9 cellular contexts compared by ENCODE assay signal in the genomic region with DNA sequence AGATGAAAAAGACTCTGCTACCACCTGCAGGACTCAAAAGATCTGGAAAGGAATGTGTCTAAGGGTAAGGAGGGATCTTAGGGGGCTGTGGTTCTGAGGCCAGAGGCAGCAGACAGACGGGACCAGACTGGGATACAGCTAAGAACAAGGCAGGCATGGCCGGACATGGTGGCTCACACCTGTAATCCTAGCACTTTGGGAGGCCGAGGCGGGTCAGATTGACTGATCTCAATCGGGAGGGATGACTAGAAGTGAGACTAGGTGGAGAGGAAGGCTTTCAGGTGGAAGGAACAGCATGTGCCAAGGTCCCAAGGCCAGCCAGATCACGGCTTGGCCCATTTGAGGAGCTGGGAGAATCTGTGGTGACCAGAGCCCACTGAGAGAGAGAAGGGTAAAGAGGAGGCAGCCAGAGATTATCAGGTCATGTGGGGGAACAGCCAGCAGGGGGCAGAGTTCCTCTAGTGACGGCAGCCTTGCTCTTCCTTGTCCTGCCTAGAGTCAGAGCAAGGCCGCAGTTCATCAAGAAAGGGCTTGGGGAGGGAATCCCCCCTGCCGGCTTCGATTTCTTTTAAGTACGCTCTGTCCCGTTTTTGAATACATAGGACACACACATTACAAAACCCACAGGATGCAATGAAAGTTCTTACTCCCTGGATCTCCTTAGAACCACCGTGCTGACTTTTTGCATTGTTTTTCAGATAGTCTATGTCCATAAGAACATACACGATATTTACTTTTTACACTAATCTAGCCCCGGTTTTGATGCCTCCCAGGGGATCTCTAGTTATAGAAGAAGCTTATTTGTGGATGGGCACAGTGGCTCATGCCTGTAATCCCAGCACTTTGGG. TPM values are rescaled to one million over a fixed set of nuclear protein-coding genes. Genes with fewer than 3 reads are reported as not detected.
DNase-seq lines count a peak whose midpoint lies in the region; ATAC-seq, FAIRE-seq and TF ChIP-seq lines count a peak whose summit lies in the region.
"Had no signal": no experiment of that assay in that cellular context is flagged by ENCODE, and none has a peak within 500 bp of the region (broad histone marks: within the 10 kb centered on the region; RNA-seq: fewer than 3 reads in every experiment).

No MANE protein-coding gene starts in this region.

- TF ChIP-seq EP300 in neural cell (conservative IDR thresholded peaks at IDR 0.05; ENCODE audit: poor library complexity, severe bottlenecking): no peak

- no peak overlapping the region for H3K9ac ChIP-seq in IMR-90 (ENCODE audit: low read depth, low read length)
- H3K9ac ChIP-seq in neural cell (ENCODE audit: low read length): no peak overlapping the region

- H3K14ac ChIP-seq in IMR-90 (replicated peaks; ENCODE audit: low read depth, low read length): no peak overlapping the region

- H3K18ac ChIP-seq in IMR-90 (ENCODE audit: low read depth, low read length): no peak overlapping the region

- 60% methylated on average over 5 of the region's 15 CpGs; no CpG with 5 or more reads in 1 of the 2 experiments for WGBS in IMR-90 (ENCODE audit: extremely low coverage in 2 of 2, insufficient read length in 1 of 2), 2 experiments
- WGBS in esophagus squamous epithelium, 2 donors: 30% methylated on average over 15 of the region's 15 CpGs

- no peaks in the 10 kb centered on the region for H3K79me1 ChIP-seq in IMR-90 (ENCODE audit: low read depth in 1 of 2, low read length in 2 of 2)

- no peak overlapping the region for H2BK15ac ChIP-seq in IMR-90 (ENCODE audit: low read depth, low read length)

- H3K36me3 ChIP-seq in IMR-90 (ENCODE audit: control insufficient read depth, insufficient read depth, low read length): no peaks in the 10 kb centered on the region
- no peaks in the 10 kb centered on the region for H3K36me3 ChIP-seq in esophagus squamous epithelium
- no peaks in the 10 kb centered on the region for H3K36me3 ChIP-seq in neural cell (ENCODE audit: insufficient read depth, low read length)

- no peak overlapping the region; the same call in 1 of the 2 replicates for H4K91ac ChIP-seq in IMR-90 (ENCODE audit: insufficient read depth, low read depth, low read length)

- no peak overlapping the region for H3K56ac ChIP-seq in IMR-90 (ENCODE audit: extremely low read depth, insufficient read depth, low read length)

- H3K23ac ChIP-seq in IMR-90 (ENCODE audit: low read depth, low read length): no peak overlapping the region

- H3K79me2 ChIP-seq in neural cell (replicated peaks; ENCODE audit: insufficient read depth, low read length): no peaks in the 10 kb centered on the region

- POLR2A ChIA-PET in IMR-90 (lab: Charles Lee; ENCODE audit: unreplicated experiment): no interaction called here

- no peak overlapping the region for H4K5ac ChIP-seq in IMR-90 (ENCODE audit: low read depth, low read length)

- H3K4me3 ChIP-seq in IMR-90 (ENCODE audit: insufficient read depth, low read depth, low read length) (no peak overlapping the region), esophagus squamous epithelium (no peak overlapping the region), neural cell (ENCODE audit: low read length) (no peak overlapping the region)

- H2AK9ac ChIP-seq in IMR-90 (replicated peaks; ENCODE audit: low read depth, low read length, poor library complexity): peak overlapping the region; percentile 0

- H4K20me1 ChIP-seq in IMR-90 (ENCODE audit: insufficient read depth, low read length) (peaks cover 8% of the 10 kb centered on the region), neural cell (ENCODE audit: insufficient read depth) (no peaks in the 10 kb centered on the region)

- dilution Hi-C loops in IMR-90 (cut with HindIII; ENCODE audit: low sequenced_read_pairs, unreplicated experiment): no loop called here

- peak; percentile 89 for TF ChIP-seq CTCF in IMR-90 (conservative IDR thresholded peaks at IDR 0.05; ENCODE audit: low read depth, low read length)
- TF ChIP-seq CTCF in esophagus squamous epithelium (IDR thresholded peaks at IDR 0.05): peak; percentile 50 to 93 (median 89)
- peak; percentile 83 for TF ChIP-seq CTCF in neural cell (IDR thresholded peaks at IDR 0.05; ENCODE audit: poor library complexity, severe bottlenecking)

- in situ Hi-C loops in IMR-90 (cut with MboI; ENCODE audit: low sequenced_read_pairs): loop anchor here (5.0 to 10.0 kb wide), 3 partner anchors 78 to 598 kb away; partner anchors contain the start of genes SCAI and WDR38

- H2BK5ac ChIP-seq in IMR-90 (ENCODE audit: low read depth, low read length, poor library complexity, severe bottlenecking): no peak overlapping the region

- no peak overlapping the region for H4K8ac ChIP-seq in IMR-90 (ENCODE audit: low read depth in 2 of 2, low read length in 2 of 2)

- no peak overlapping the region for H3K4ac ChIP-seq in IMR-90 (ENCODE audit: low read depth, low read length)

- H2BK120ac ChIP-seq in IMR-90 (ENCODE audit: low read depth, low read length): no peak overlapping the region

- peak overlapping the region; percentile 21; the same call in 1 of the 2 replicates for H2BK20ac ChIP-seq in IMR-90 (ENCODE audit: low read depth, low read length)

- H3K9me1 ChIP-seq in IMR-90 (ENCODE audit: insufficient read depth, low read length): no peaks in the 10 kb centered on the region

- BruUV-seq in IMR-90 (replicated peaks; lab: Mats Ljungman, UMichigan): no TSS peak

- peak; percentile 77 for FAIRE-seq in G401.6 (lab: Jason Lieb, UNC)

- H3K4me2 ChIP-seq in IMR-90 (ENCODE audit: low read depth, low read length) (no peak overlapping the region), neural cell (ENCODE audit: low read length) (no peak overlapping the region)

- ATAC-seq in IMR-90 (ENCODE audit: low read depth) (peak; percentile 11; the same call in 1 of the 2 replicates), HG03196 (IDR thresholded peaks at IDR 0.05; ENCODE audit: unreplicated experiment) (no peak)

- CTCF ChIA-PET in IMR-90 (lab: Yijun Ruan, JAX): interaction anchor here (0.6 to 9.5 kb wide), 4 partner anchors 23 to 119 kb away, joined by 3 to 165 read pairs (median 6); partner anchors contain the start of gene WDR38

- H3K9me3 ChIP-seq in IMR-90 (ENCODE audit: control insufficient read depth, insufficient read depth, low read length) (no peaks in the 10 kb centered on the region), esophagus squamous epithelium (no peaks in the 10 kb centered on the region), neural cell (ENCODE audit: low read length) (no peaks in the 10 kb centered on the region)

- TF ChIP-seq POLR2A in IMR-90 (IDR thresholded peaks at IDR 0.05; ENCODE audit: low read depth, low read length) (no peak), esophagus squamous epithelium (IDR thresholded peaks at IDR 0.05) (no peak)

- H3F3A ChIP-seq in neural cell (ENCODE audit: insufficient read depth, low read length, poor library complexity, severe bottlenecking): no peaks in the 10 kb centered on the region

- no peaks in the 10 kb centered on the region for H3K9me2 ChIP-seq in neural cell (ENCODE audit: insufficient read depth, low read length)

- H2AFZ ChIP-seq in IMR-90 (replicated peaks; ENCODE audit: low read length, poor library complexity): peak overlapping the region; percentile 1
- H2AFZ ChIP-seq in neural cell (ENCODE audit: low read depth, low read length): no peak overlapping the region

- H2AK5ac ChIP-seq in IMR-90 (ENCODE audit: low read depth, low read length): peak overlapping the region; percentile 51; the same call in 1 of the 2 replicates

- TF ChIP-seq RAD21 in IMR-90 (IDR thresholded peaks at IDR 0.05; ENCODE audit: low read length) (peak; percentile 90), neural cell (conservative IDR thresholded peaks at IDR 0.05) (peak; percentile 71)

- intact Hi-C loops in IMR-90 (cut with micrococcal nuclease): loop anchor here (1.0 to 2.0 kb wide), 6 partner anchors 38 to 600 kb away; partner anchors contain the start of genes SCAI and WDR38
- intact Hi-C loops in esophagus squamous epithelium (cut with DNase I): no loop called here

- H3K27ac ChIP-seq in IMR-90 (ENCODE audit: insufficient read depth, low read length) (no peak overlapping the region), esophagus squamous epithelium (peak overlapping the region in 1 of 4 donors; percentile 36), neural cell (ENCODE audit: low read length) (no peak overlapping the region)
- H3K27ac ChIP-seq: epithelial cell of prostate had no signal

- peaks cover 17% of the 10 kb centered on the region for H3K27me3 ChIP-seq in IMR-90 (ENCODE audit: control insufficient read depth, insufficient read depth, low read length)
- H3K27me3 ChIP-seq in esophagus squamous epithelium: peaks cover 0 to 31% (median 0%) of the 10 kb centered on the region in 4 donors
- H3K27me3 ChIP-seq in neural cell (ENCODE audit: insufficient read depth, low read depth, low read length): peaks cover 33% of the 10 kb centered on the region

- DNase-seq in IMR-90 (peak; percentile 73), OCI-M1 (lab: John Stamatoyannopoulos, UW) (peak; percentile 91), activated T-cell treated with anti-CD3 and anti-CD28 coated beads for 4 hours (peak; percentile 75), esophagus squamous epithelium (lab: John Stamatoyannopoulos, UW) (no peak)
- peak; percentile 78 for DNase-seq in stimulated activated naive CD4-positive, alpha-beta T cell treated with Interleukin-2 at 50 U/mL for 16 hours (lab: John Stamatoyannopoulos, UW)

- H3K4me1 ChIP-seq in IMR-90 (ENCODE audit: control insufficient read depth, insufficient read depth, low read length) (peaks cover 11% of the 10 kb centered on the region), esophagus squamous epithelium (peaks cover 28 to 70% (median 31%) of the 10 kb centered on the region in 3 donors)

TF ChIP-seq in IMR-90, 13 proteins besides CTCF, POLR2A, EP300 and RAD21 (continues in another document):
- TF ChIP-seq RFX5 (IDR thresholded peaks at IDR 0.05; ENCODE audit: low read depth, low read length): no peak
- no peak for TF ChIP-seq BHLHE40 (IDR thresholded peaks at IDR 0.05; ENCODE audit: low read depth, low read length)

TF ChIP-seq in neural cell, 6 proteins besides CTCF, POLR2A, EP300 and RAD21:
- TF ChIP-seq POLR2AphosphoS5 (IDR thresholded peaks at IDR 0.05) (no peak), SMC3 (conservative IDR thresholded peaks at IDR 0.05; ENCODE audit: poor library complexity) (peak; percentile 85)

RNA-seq across cellular contexts. Expression of gene OLFML2A, which starts 2.6 kb away (rescaled TPM):
- 1.4 and 2.0 TPM in 2 replicates for total RNA-seq in IMR-90 (2012; rRNA removed)
- polyA plus RNA-seq in IMR-90 (2012; rRNA removed): 4.7 and 5.9 TPM in 2 replicates
- 5.6 and 18.2 TPM in 2 replicates for polyA plus RNA-seq in IMR-90 (2012; cell fraction: cytosol; rRNA removed)
- 4.1 and 7.9 TPM in 2 replicates for polyA plus RNA-seq in IMR-90 (2012; cell fraction: nucleus; rRNA removed; ENCODE audit: low replicate concordance)
- 10 to 100 TPM in 3 of 4 donors, 1 to 10 TPM in 1; 9.0 to 21.7 (median 13.6) TPM for total RNA-seq in esophagus squamous epithelium
- 0.15 and 0.48 TPM in 2 replicates for polyA plus RNA-seq in neural cell
- 0.46 and 0.49 TPM in 2 replicates for polyA minus RNA-seq in neural cell

RNA-seq across cellular contexts. Expression of gene NR6A1, which starts 3.2 kb away (rescaled TPM):
- 0.28 and 0.36 TPM in 2 replicates for total RNA-seq in IMR-90 (2012; rRNA removed)
- 0.10 and 0.14 TPM in 2 replicates for polyA plus RNA-seq in IMR-90 (2012; rRNA removed)
- polyA plus RNA-seq in IMR-90 (2012; cell fraction: cytosol; rRNA removed): 0.03 TPM in 2 replicates
- polyA plus RNA-seq in IMR-90 (2012; cell fraction: nucleus; rRNA removed; ENCODE audit: low replicate concordance): 0.46 and 0.58 TPM in 2 replicates
- total RNA-seq in esophagus squamous epithelium: 1 to 10 TPM; 1.9 to 4.0 (median 2.7) TPM
- 2.6 and 4.3 TPM in 2 replicates for polyA plus RNA-seq in neural cell
- polyA minus RNA-seq in neural cell: 12.0 and 14.9 TPM in 2 replicates
